13 cellular contexts compared by ENCODE assay signal in genomic region chr12:116320839-116321238, GRCh38. TPM values are rescaled to one million over a fixed set of nuclear protein-coding genes. Genes with fewer than 3 reads are reported as not detected.
DNase-seq lines count a peak whose midpoint lies in the region; ATAC-seq, FAIRE-seq and TF ChIP-seq lines count a peak whose summit lies in the region.
"Had no signal": no experiment of that assay in that cellular context is flagged by ENCODE, and none has a peak within 500 bp of the region (broad histone marks: within the 10 kb centered on the region; RNA-seq: fewer than 3 reads in every experiment).

No MANE protein-coding gene starts in this region.

- no peak overlapping the region for H2BK120ac ChIP-seq in neuronal stem cell (ENCODE audit: low read depth, low read length)

- H3K18ac ChIP-seq in neuronal stem cell (ENCODE audit: low read length) = peak overlapping the region; percentile 44

- FAIRE-seq in GM12891 (lab: Jason Lieb, UNC) = no peak

- no peak overlapping the region for H3K4me2 ChIP-seq in neuronal stem cell (ENCODE audit: insufficient read depth, low read length, poor library complexity, severe bottlenecking)

- H2AFZ ChIP-seq in neuronal stem cell (ENCODE audit: low read length) = no peak overlapping the region
- H2AFZ ChIP-seq: parathyroid adenoma had no signal

- H4K91ac ChIP-seq in neuronal stem cell (ENCODE audit: low read depth, low read length, poor library complexity) = no peak overlapping the region

- H3K23ac ChIP-seq in neuronal stem cell (ENCODE audit: low read depth, low read length, poor library complexity) = no peak overlapping the region

- no peak overlapping the region for H2AK5ac ChIP-seq in neuronal stem cell (ENCODE audit: low read depth, low read length)

- TF ChIP-seq CTCF in AG10803 (conservative IDR thresholded peaks at IDR 0.05; ENCODE audit: low read length) (no peak), RWPE2 (IDR thresholded peaks at IDR 0.05; ENCODE audit: poor library complexity, severe bottlenecking) (no peak)

- H2BK5ac ChIP-seq in neuronal stem cell (ENCODE audit: low read length) = no peak overlapping the region

- H3K27me3 ChIP-seq in RWPE2 (ENCODE audit: insufficient read depth, poor library complexity, severe bottlenecking) = no peaks in the 10 kb centered on the region
- H3K27me3 ChIP-seq in neuronal stem cell (ENCODE audit: control insufficient read depth in 3 of 3, insufficient read depth in 3 of 3, low read depth in 1 of 3, low read length in 3 of 3) = peaks cover 0 to 3% (median 0%) of the 10 kb centered on the region in 3 experiments
- H3K27me3 ChIP-seq: upper lobe of right lung had no signal

- no peak overlapping the region for H3K4me3 ChIP-seq in AG10803 (ENCODE audit: low read length)
- no peak overlapping the region for H3K4me3 ChIP-seq in RWPE2 (ENCODE audit: severe bottlenecking)
- H3K4me3 ChIP-seq in neuronal stem cell (ENCODE audit: low read length in 2 of 2) = no peak overlapping the region
- H3K4me3 ChIP-seq: upper lobe of right lung had no signal

- no peaks in the 10 kb centered on the region for H3K9me3 ChIP-seq in RWPE2 (ENCODE audit: severe bottlenecking)
- H3K9me3 ChIP-seq in neuronal stem cell (replicated peaks in 1 of 2; ENCODE audit: control insufficient read depth in 2 of 2, insufficient read depth in 1 of 2, low read depth in 1 of 2, low read length in 2 of 2) = no peaks in the 10 kb centered on the region
- H3K9me3 ChIP-seq: upper lobe of right lung had no signal

- TF ChIP-seq POLR2A in GM12891 (IDR thresholded peaks at IDR 0.05; ENCODE audit: low read depth, low read length) = no peak

- no peak overlapping the region for H3K9ac ChIP-seq in neuronal stem cell (ENCODE audit: low read depth, low read length, poor library complexity)
- H3K9ac ChIP-seq: parathyroid adenoma had no signal

- H3K79me1 ChIP-seq in neuronal stem cell (ENCODE audit: low read depth, low read length) = no peaks in the 10 kb centered on the region

- H3K36me3 ChIP-seq in RWPE2 (ENCODE audit: low read depth) (no peaks in the 10 kb centered on the region), neuronal stem cell (replicated peaks in 1 of 2; ENCODE audit: control insufficient read depth in 2 of 2, insufficient read depth in 2 of 2, low read length in 2 of 2) (no peaks in the 10 kb centered on the region)
- H3K36me3 ChIP-seq: upper lobe of right lung had no signal

- DNase-seq in AG10803 (ENCODE audit: low read depth) (peak; percentile 40), RWPE2 (ENCODE audit: low spot score) (no peak), fibroblast of gingiva (ENCODE audit: low read depth) (peak; percentile 73), neuronal stem cell (ENCODE audit: low spot score) (no peak), NCI-H1930 (lab: John Stamatoyannopoulos, UW) (no peak), midbrain (lab: John Stamatoyannopoulos, UW) (no peak), GM12891 (ENCODE audit: insufficient read length, low spot score) (no peak), NCI-H2029 (lab: John Stamatoyannopoulos, UW) (no peak)
- DNase-seq: activated CD4-positive, alpha-beta T cell treated with anti-CD3 and anti-CD28 coated beads, Interleukin-2, amount 50 U/mL, for 4 hours; left colon; NCI-H774; upper lobe of right lung had no signal

- no peak overlapping the region for H3K4ac ChIP-seq in neuronal stem cell (ENCODE audit: low read length)

- H2BK15ac ChIP-seq in neuronal stem cell (ENCODE audit: low read length) = no peak overlapping the region

- H2BK12ac ChIP-seq in neuronal stem cell (ENCODE audit: low read length) = no peak overlapping the region

- no peak for ATAC-seq in RWPE2 (ENCODE audit: low read depth)
- ATAC-seq: left colon had no signal

- H3K27ac ChIP-seq in RWPE2 (ENCODE audit: poor library complexity, severe bottlenecking) (peak overlapping the region; percentile 66), neuronal stem cell (replicated peaks; ENCODE audit: low read length) (no peak overlapping the region)
- H3K27ac ChIP-seq: parathyroid adenoma had no signal

- H3K14ac ChIP-seq in neuronal stem cell (ENCODE audit: low read length) = no peak overlapping the region

- no CpG with 5 or more reads among the region's 3 CpGs for WGBS in neuronal stem cell (ENCODE audit: extremely low coverage in 2 of 2, insufficient read length in 2 of 2, insufficient replicate concordance in 1 of 2), 2 donors

- H4K8ac ChIP-seq in neuronal stem cell (ENCODE audit: low read depth, low read length) = no peak overlapping the region

- peaks cover 23% of the 10 kb centered on the region for H3K4me1 ChIP-seq in RWPE2 (ENCODE audit: insufficient read depth, poor library complexity, severe bottlenecking)
- no peaks in the 10 kb centered on the region for H3K4me1 ChIP-seq in neuronal stem cell (ENCODE audit: control insufficient read depth in 2 of 2, insufficient read depth in 1 of 2, low read depth in 1 of 2, low read length in 2 of 2)
- H3K4me1 ChIP-seq: parathyroid adenoma had no signal

TF ChIP-seq in GM12891, 5 proteins besides CTCF, POLR2A, EP300 and RAD21:
- no peak for TF ChIP-seq TAF1 (IDR thresholded peaks at IDR 0.05; ENCODE audit: low read depth, low read length)
- TF ChIP-seq POU2F2 (IDR thresholded peaks at IDR 0.05; ENCODE audit: low read depth, low read length) = no peak
- TF ChIP-seq SPI1 (IDR thresholded peaks at IDR 0.05; ENCODE audit: low read depth, low read length) = no peak
- no peak for TF ChIP-seq PAX5 (IDR thresholded peaks at IDR 0.05; ENCODE audit: insufficient read depth, low read length, severe bottlenecking)
- TF ChIP-seq POLR2AphosphoS5 (IDR thresholded peaks at IDR 0.05; ENCODE audit: low read depth, low read length) = no peak

RNA-seq across cellular contexts. Expression of gene MED13L, which starts 43.3 kb away (rescaled TPM):
- 32.5 TPM for polyA plus RNA-seq in neuronal stem cell (2013, experiment 1 of 2)
- polyA plus RNA-seq in neuronal stem cell (2013, experiment 2 of 2) = 31.8 TPM
- 12.5 TPM for polyA plus RNA-seq in GM12891 (2012; ENCODE audit: low read depth, missing spikeins)

Comparison
In these comparisons a context has a peak if more than half of its experiments do, and no peak if none do; other contexts are left out.
1. DNase-seq: peak in AG10803 (single experiment) and fibroblast of gingiva (single experiment); none in RWPE2 (single experiment), neuronal stem cell (single experiment), NCI-H1930 (0 of 2), midbrain (single experiment), GM12891 (single experiment) and NCI-H2029 (single experiment).